ENCODE assay signal across 14 cellular contexts in genomic region chr11:80280737-80281136, GRCh38.
"Had no signal": no experiment of that assay in that cellular context is flagged by ENCODE, and none has a peak within 500 bp of the region (broad histone marks: within the 10 kb centered on the region; RNA-seq: fewer than 3 reads in every experiment).

No MANE protein-coding gene starts in this region.

- DNase-seq: activated CD4-positive, alpha-beta memory T cell treated with anti-CD3 and anti-CD28 coated beads for 36 hours; activated CD4-positive, alpha-beta T cell treated with anti-CD3 and anti-CD28 coated beads for 36 hours; activated CD8-positive, alpha-beta memory T cell treated with anti-CD3 and anti-CD28 coated beads, Interleukin-2, amount 10 ng/mL, durations not matched to agents 7 days and 5 days; activated naive CD4-positive, alpha-beta T cell treated with anti-CD3 and anti-CD28 coated beads, Interleukin-2, amount 10 ng/mL, durations not matched to agents 7 days and 5 days; activated T-cell treated with anti-CD3 and anti-CD28 coated beads, Interleukin-2, amount 50 U/mL, for 1 hour; glutamatergic neuron; kidney glomerular epithelial cell; stimulated activated CD4-positive, alpha-beta T cell treated with anti-CD3 and anti-CD28 coated beads, Interleukin-2, amount 100 ng/mL, for 48 hours had no signal

- H3K9me3 ChIP-seq: esophagus muscularis mucosa, thyroid gland, vagina had no signal

- H3K4me3 ChIP-seq: esophagus muscularis mucosa, lung, neural progenitor cell, thyroid gland, vagina had no signal

- H3K27me3 ChIP-seq: esophagus muscularis mucosa, neural progenitor cell, thyroid gland, vagina had no signal

- H3K27ac ChIP-seq: esophagus muscularis mucosa, neural progenitor cell, thyroid gland, vagina had no signal

- H3K4me1 ChIP-seq: neural progenitor cell, thyroid gland, vagina had no signal

- ATAC-seq: activated CD4-positive, alpha-beta T cell treated with anti-CD3 and anti-CD28 coated beads for 36 hours; activated CD8-positive, alpha-beta memory T cell treated with anti-CD3 and anti-CD28 coated beads, Interleukin-2, amount 10 ng/mL, durations not matched to agents 7 days and 5 days; stimulated activated memory B cell treated with anti-CD40 and anti-IgM and Interleukin-4, amounts not matched to agents 10 μg/mL and 1 μg/mL and 100 μg/mL, for 72 hours had no signal

- H3K36me3 ChIP-seq: esophagus muscularis mucosa, neural progenitor cell, thyroid gland, vagina had no signal
